19 cellular contexts compared by ENCODE assay signal in the genomic region with DNA sequence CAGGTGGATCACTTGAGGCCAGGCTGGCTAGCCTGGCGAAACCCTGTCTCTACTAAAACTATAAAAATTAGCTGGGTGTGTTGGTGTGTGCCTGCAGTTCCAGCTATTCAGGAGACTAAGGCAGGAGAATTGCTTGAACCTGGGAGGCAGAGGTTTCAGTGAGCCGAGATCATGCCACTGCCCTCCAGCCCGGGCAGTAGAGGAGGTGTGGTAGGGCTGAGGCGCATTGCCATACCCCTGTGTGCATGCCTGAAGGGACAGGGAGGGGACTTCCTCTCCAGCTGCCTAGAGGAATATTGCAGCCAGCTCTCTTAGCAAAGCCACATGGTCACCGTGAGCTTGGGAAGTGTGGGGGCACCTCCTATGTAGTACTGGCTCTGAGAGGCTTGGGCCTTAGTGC. TPM values are rescaled to one million over a fixed set of nuclear protein-coding genes. Genes with fewer than 3 reads are reported as not detected.
DNase-seq lines count a peak whose midpoint lies in the region; ATAC-seq, FAIRE-seq and TF ChIP-seq lines count a peak whose summit lies in the region.
"Had no signal": no experiment of that assay in that cellular context is flagged by ENCODE, and none has a peak within 500 bp of the region (broad histone marks: within the 10 kb centered on the region; RNA-seq: fewer than 3 reads in every experiment).

No MANE protein-coding gene starts in this region.

- peaks cover 0 to 3% of the 10 kb centered on the region in 2 donors for H3K4me1 ChIP-seq in neuronal stem cell (ENCODE audit: control insufficient read depth in 2 of 2, insufficient read depth in 1 of 2, low read depth in 1 of 2, low read length in 2 of 2)
- no peaks in the 10 kb centered on the region for H3K4me1 ChIP-seq in sigmoid colon
- no peaks in the 10 kb centered on the region for H3K4me1 ChIP-seq in aorta (ENCODE audit: control insufficient read depth in 1 of 2, insufficient read depth in 2 of 2, low read length in 2 of 2)
- no peaks in the 10 kb centered on the region for H3K4me1 ChIP-seq in kidney (ENCODE audit: control insufficient read depth in 1 of 2, insufficient read depth in 1 of 2, low read depth in 1 of 2, low read length in 2 of 2)

- H3K4me2 ChIP-seq in neuronal stem cell (ENCODE audit: insufficient read depth, low read length, poor library complexity, severe bottlenecking) = no peak overlapping the region
- H3K4me2 ChIP-seq: BLaER1 treated with 17β-estradiol and CSF1 and Interleukin-3, amounts not matched to agents 10 nM and 100 nM had no signal

- H3K36me3 ChIP-seq in neuronal stem cell (replicated peaks in 1 of 2; ENCODE audit: control insufficient read depth in 2 of 2, insufficient read depth in 2 of 2, low read length in 2 of 2) (no peaks in the 10 kb centered on the region), sigmoid colon (no peaks in the 10 kb centered on the region), aorta (ENCODE audit: control insufficient read depth in 1 of 2, insufficient read depth in 2 of 2, low read length in 1 of 2) (no peaks in the 10 kb centered on the region), kidney (ENCODE audit: control insufficient read depth in 1 of 2, insufficient read depth in 2 of 2, low read length in 2 of 2) (no peaks in the 10 kb centered on the region)
- H3K36me3 ChIP-seq: BLaER1 treated with 17β-estradiol and CSF1 and Interleukin-3, amounts not matched to agents 10 nM and 100 nM had no signal

- H3K23ac ChIP-seq in neuronal stem cell (ENCODE audit: low read depth, low read length, poor library complexity) = peak overlapping the region; percentile 50

- no peaks in the 10 kb centered on the region for H3K4me1 Mint-ChIP-seq in chondrocyte (ENCODE audit: low read depth)
- H3K4me1 Mint-ChIP-seq: B cell had no signal

- peak overlapping the region; percentile 8 for H3K18ac ChIP-seq in neuronal stem cell (ENCODE audit: low read length)

- H3K27me3 ChIP-seq in neuronal stem cell (ENCODE audit: control insufficient read depth in 3 of 3, insufficient read depth in 3 of 3, low read depth in 1 of 3, low read length in 3 of 3) (no peaks in the 10 kb centered on the region), sigmoid colon (peaks cover 0 to 2% (median under 1%) of the 10 kb centered on the region in 3 donors), aorta (ENCODE audit: control insufficient read depth in 1 of 2, insufficient read depth in 2 of 2, low read length in 1 of 2) (no peaks in the 10 kb centered on the region)
- H3K27me3 ChIP-seq: BLaER1 treated with 17β-estradiol and CSF1 and Interleukin-3, amounts not matched to agents 10 nM and 100 nM had no signal

- H2AFZ ChIP-seq in neuronal stem cell (ENCODE audit: low read length) = no peak overlapping the region

- H2AK5ac ChIP-seq in neuronal stem cell (ENCODE audit: low read depth, low read length) = peak overlapping the region; percentile 16

- no peaks in the 10 kb centered on the region for H3K79me1 ChIP-seq in neuronal stem cell (ENCODE audit: low read depth, low read length)

- no peak overlapping the region for H2BK5ac ChIP-seq in neuronal stem cell (ENCODE audit: low read length)

- ATAC-seq in aorta (ENCODE audit: low FRiP score) = no peak
- ATAC-seq in left lobe of liver = no peak
- ATAC-seq: CD8-positive, alpha-beta T cell; GM12878; HepG2 had no signal

- peak overlapping the region; percentile 73 for H2BK12ac ChIP-seq in neuronal stem cell (ENCODE audit: low read length)

- no peak overlapping the region for H4K91ac ChIP-seq in neuronal stem cell (ENCODE audit: low read depth, low read length, poor library complexity)

- peak; percentile 27 for DNase-seq in chondrocyte (ENCODE audit: low spot score)
- no peak for DNase-seq in neuronal stem cell (ENCODE audit: low spot score)
- DNase-seq in sigmoid colon = peak; percentile 34
- peak; percentile 21 to 39 for DNase-seq in aorta
- no peak for DNase-seq in left lobe of liver (ENCODE audit: low spot score)
- DNase-seq in kidney = no peak
- no peak for DNase-seq in NCI-H526 treated with DMSO at 0.1 percent for 48 hours (lab: John Stamatoyannopoulos, UW)
- DNase-seq: CD8-positive, alpha-beta T cell; COR-L47; DMS 273 treated with DMSO at 0.1 percent for 48 hours; DMS53; DND-41; EL; GOT3; H9 had no signal

- H3K4ac ChIP-seq in neuronal stem cell (ENCODE audit: low read length) = no peak overlapping the region

- no peak for TF ChIP-seq CTCF in chondrocyte (IDR thresholded peaks at IDR 0.05)
- no peak for TF ChIP-seq CTCF in sigmoid colon (IDR thresholded peaks at IDR 0.05)
- TF ChIP-seq CTCF in kidney (IDR thresholded peaks at IDR 0.05; ENCODE audit: borderline replicate concordance, extremely low read depth, insufficient read depth) = no peak

- TF ChIP-seq POLR2A in sigmoid colon (IDR thresholded peaks at IDR 0.05) = no peak

- no peaks in the 10 kb centered on the region for H3K9me3 Mint-ChIP-seq in chondrocyte (ENCODE audit: low read depth)
- H3K9me3 Mint-ChIP-seq: CD8-positive, alpha-beta T cell; H9 had no signal

- intact Hi-C loops in sigmoid colon (cut with DNase I) (no loop called here), aorta (cut with DNase I) (no loop called here), kidney (cut with DNase I) (no loop called here)

- no peak overlapping the region for H2BK15ac ChIP-seq in neuronal stem cell (ENCODE audit: low read length)

- H3K27ac ChIP-seq in neuronal stem cell (replicated peaks; ENCODE audit: low read length) (no peak overlapping the region), sigmoid colon (no peak overlapping the region), aorta (ENCODE audit: low read depth in 1 of 2, low read length in 2 of 2) (no peak overlapping the region), kidney (ENCODE audit: low read depth in 2 of 2, low read length in 2 of 2) (no peak overlapping the region)
- H3K27ac ChIP-seq: BLaER1 treated with 17β-estradiol and CSF1 and Interleukin-3, amounts not matched to agents 10 nM and 100 nM had no signal

- no peak overlapping the region for H3K27ac Mint-ChIP-seq in chondrocyte (ENCODE audit: unreplicated experiment)
- H3K27ac Mint-ChIP-seq: B cell; CD8-positive, alpha-beta T cell; H9 had no signal

- TF ChIP-seq EP300 in sigmoid colon (IDR thresholded peaks at IDR 0.05) = no peak

- no peak overlapping the region for H3K4me3 ChIP-seq in neuronal stem cell (ENCODE audit: low read length in 2 of 2)
- H3K4me3 ChIP-seq in sigmoid colon = no peak overlapping the region
- H3K4me3 ChIP-seq in aorta (ENCODE audit: low read length in 2 of 2) = no peak overlapping the region
- no peak overlapping the region for H3K4me3 ChIP-seq in kidney (ENCODE audit: low read length in 2 of 2)
- H3K4me3 ChIP-seq: BLaER1 treated with 17β-estradiol and CSF1 and Interleukin-3, amounts not matched to agents 10 nM and 100 nM; GM12878 had no signal

- no CpG with 5 or more reads among the region's 5 CpGs for WGBS in neuronal stem cell (ENCODE audit: extremely low coverage in 2 of 2, insufficient read length in 2 of 2, insufficient replicate concordance in 1 of 2), 2 donors
- WGBS in sigmoid colon, 2 donors = 78 to 85% methylated on average over 5 of the region's 5 CpGs
- WGBS in aorta, 2 donors = 74 to 82% methylated on average over 5 of the region's 5 CpGs

- H3K9ac ChIP-seq in neuronal stem cell (ENCODE audit: low read depth, low read length, poor library complexity) (no peak overlapping the region), kidney (ENCODE audit: low read length in 2 of 2) (no peak overlapping the region)
- H3K9ac ChIP-seq: BLaER1 treated with 17β-estradiol and CSF1 and Interleukin-3, amounts not matched to agents 10 nM and 100 nM had no signal

- H3K14ac ChIP-seq in neuronal stem cell (ENCODE audit: low read length) = no peak overlapping the region

- H3K4me3 Mint-ChIP-seq in chondrocyte (ENCODE audit: unreplicated experiment) = no peak overlapping the region
- H3K4me3 Mint-ChIP-seq: B cell; CD8-positive, alpha-beta T cell; H9 had no signal

- H3K9me3 ChIP-seq in neuronal stem cell (replicated peaks in 1 of 2; ENCODE audit: control insufficient read depth in 2 of 2, insufficient read depth in 1 of 2, low read depth in 1 of 2, low read length in 2 of 2) (peaks cover 0 to 2% of the 10 kb centered on the region in 2 donors), sigmoid colon (no peaks in the 10 kb centered on the region), aorta (ENCODE audit: control insufficient read depth, low read length) (no peaks in the 10 kb centered on the region), kidney (ENCODE audit: control insufficient read depth in 1 of 2, low read length in 2 of 2) (no peaks in the 10 kb centered on the region)

- H3K27me3 Mint-ChIP-seq in chondrocyte (ENCODE audit: low read depth) = no peaks in the 10 kb centered on the region
- H3K27me3 Mint-ChIP-seq: B cell had no signal

- H2BK120ac ChIP-seq in neuronal stem cell (ENCODE audit: low read depth, low read length) = no peak overlapping the region

- H3K36me3 Mint-ChIP-seq in chondrocyte (ENCODE audit: low read depth) = no peaks in the 10 kb centered on the region
- H3K36me3 Mint-ChIP-seq: CD8-positive, alpha-beta T cell had no signal

- FAIRE-seq in kidney (lab: Jason Lieb, UNC) = no peak
- FAIRE-seq: GM12878, HepG2 had no signal

- no peak overlapping the region for H4K8ac ChIP-seq in neuronal stem cell (ENCODE audit: low read depth, low read length)

RNA-seq across cellular contexts. Expression of a gene that starts 29.1 kb away (rescaled TPM):
- total RNA-seq in chondrocyte = 55.6 to 68.7 TPM (median 62.0 TPM) in 3 replicates
- polyA plus RNA-seq in neuronal stem cell (2013, experiment 1 of 2) = 35.9 TPM
- 36.4 TPM for polyA plus RNA-seq in neuronal stem cell (2013, experiment 2 of 2)
- total RNA-seq in sigmoid colon = 10 to 100 TPM; 61.5 to 69.0 (median 64.9) TPM
- 100 to 1,000 TPM in 1 of 3 donors, 10 to 100 TPM in 2; 50.0 to 187 (median 79.3) TPM for polyA plus RNA-seq in sigmoid colon
- 10 to 100 TPM; 54.3 to 56.6 TPM for total RNA-seq in aorta
- polyA plus RNA-seq in aorta = 100 to 1,000 TPM in 1 of 2 donors, 10 to 100 TPM in 1; 48.2 to 186 TPM
- total RNA-seq in left lobe of liver = 201 TPM
- 71.4 TPM for total RNA-seq in kidney
- 402 TPM for polyA plus RNA-seq in kidney (ENCODE audit: insufficient read depth, low read depth, low replicate concordance)

Comparison
In these comparisons a context has a peak if more than half of its experiments do, and no peak if none do; other contexts are left out.
1. DNase-seq: peak in chondrocyte (single experiment), sigmoid colon (single experiment) and aorta (2 of 2); none in neuronal stem cell (single experiment), left lobe of liver (single experiment), kidney (single experiment) and NCI-H526 treated with DMSO at 0.1 percent for 48 hours (single experiment).